In the genomic region with DNA sequence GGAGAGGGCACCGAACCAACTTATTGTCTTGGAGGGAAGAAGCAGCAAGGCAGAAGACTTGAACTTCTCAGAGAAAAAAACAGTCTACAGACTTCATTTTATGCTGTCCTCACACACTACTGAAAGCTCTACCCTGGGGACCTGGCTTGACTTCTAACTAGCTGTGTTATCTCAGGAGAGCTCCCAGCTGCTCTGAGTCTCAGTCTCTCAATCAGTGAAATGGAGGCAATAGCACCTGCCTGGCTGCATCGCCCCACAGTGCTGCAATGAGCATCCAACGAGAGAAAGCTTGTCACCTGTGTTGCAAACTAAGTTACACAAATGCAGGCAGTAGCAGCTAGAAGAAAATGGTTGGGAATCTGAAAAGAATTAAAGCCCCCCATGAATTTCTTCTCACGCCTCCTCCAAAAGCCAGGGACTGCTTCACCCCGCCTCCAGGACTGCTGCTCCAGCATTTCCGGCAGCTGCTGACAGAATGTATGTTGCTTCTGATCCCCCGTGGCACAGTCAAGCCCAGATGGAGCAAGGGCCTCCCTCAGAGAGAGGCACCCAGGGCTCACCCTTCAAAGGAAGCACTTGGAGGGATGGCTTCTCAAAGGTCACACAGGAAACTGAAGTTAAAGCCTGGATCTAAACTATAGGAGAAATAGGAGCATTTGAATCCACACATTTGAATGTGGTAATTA, we compare ENCODE assay signal across 1 cellular context.
TF ChIP-seq lines count a peak whose summit lies in the region.

No MANE protein-coding gene starts in this region.

TF ChIP-seq in H1, 55 proteins besides CTCF, POLR2A, EP300 and RAD21 (continued from another document):
- no peak for TF ChIP-seq CHD7 (IDR thresholded peaks at IDR 0.05; ENCODE audit: insufficient replicate concordance, low read length)
- no peak for TF ChIP-seq FOSL1 (IDR thresholded peaks at IDR 0.05; ENCODE audit: insufficient read depth, low read depth, low read length)
- TF ChIP-seq KDM1A (IDR thresholded peaks at IDR 0.05; ENCODE audit: borderline replicate concordance, low read length): 0 out of 2 replicates have a peak, but pooled peaks have one; percentile 55
